In genomic region chr16:187330-187729, GRCh38 we compare ENCODE assay signal across 37 cellular contexts. TPM values are rescaled to one million over a fixed set of nuclear protein-coding genes. Genes with fewer than 3 reads are reported as not detected.
"Had no signal": no experiment of that assay in that cellular context is flagged by ENCODE, and none has a peak within 500 bp of the region (broad histone marks: within the 10 kb centered on the region; RNA-seq: fewer than 3 reads in every experiment).

No MANE protein-coding gene starts in this region.

- H3K4me1 ChIP-seq: adrenal gland, body of pancreas, esophagus muscularis mucosa, foreskin keratinocyte, gastrocnemius medialis, heart right ventricle had no signal

- ATAC-seq: activated CD4-positive, CD25-positive, alpha-beta regulatory T cell treated with anti-CD3 and anti-CD28 coated beads, Interleukin-2, amount 50 U/mL, for 24 hours; activated CD8-positive, alpha-beta memory T cell treated with anti-CD3 and anti-CD28 coated beads, Interleukin-2, amount 10 ng/mL, durations not matched to agents 7 days and 5 days; activated CD8-positive, alpha-beta T cell treated with anti-CD3 and anti-CD28 coated beads, Interleukin-2, amount 10 ng/mL, durations not matched to agents 7 days and 5 days; activated naive CD8-positive, alpha-beta T cell treated with anti-CD3 and anti-CD28 coated beads, Interleukin-2, amount 50 U/mL, for 24 hours; body of pancreas; effector memory CD8-positive, alpha-beta T cell; foreskin keratinocyte; gastrocnemius medialis; heart right ventricle; T-helper 17 cell had no signal

- H3K27ac ChIP-seq: adrenal gland, body of pancreas, esophagus muscularis mucosa, foreskin keratinocyte, gastrocnemius medialis, heart right ventricle, WERI-Rb-1 had no signal

- H3K9me3 ChIP-seq: adrenal gland, body of pancreas, esophagus muscularis mucosa, gastrocnemius medialis, heart right ventricle had no signal

- H3K27me3 ChIP-seq: adrenal gland, body of pancreas, esophagus muscularis mucosa, foreskin keratinocyte, gastrocnemius medialis, heart right ventricle had no signal

- H3K4me3 ChIP-seq: adrenal gland, body of pancreas, esophagus muscularis mucosa, gastrocnemius medialis, heart right ventricle had no signal

- FAIRE-seq: colon had no signal

- DNase-seq: activated B cell treated with CpG ODN at 0.5 μM for 24 hours; activated CD4-positive, alpha-beta T cell treated with anti-CD3 and anti-CD28 coated beads for 48 hours; activated CD4-positive, alpha-beta T cell treated with anti-CD3 and anti-CD28 coated beads, Interleukin-2, amount 50 U/mL, for 1 hour; activated CD4-positive, alpha-beta T cell treated with anti-CD3 and anti-CD28 coated beads, Interleukin-2, amount 50 U/mL, for 48 hours; activated CD8-positive, alpha-beta memory T cell treated with anti-CD3 and anti-CD28 coated beads, Interleukin-2, amount 10 ng/mL, durations not matched to agents 7 days and 5 days; activated CD8-positive, alpha-beta memory T cell treated with anti-CD3 and anti-CD28 coated beads, Interleukin-2, amount 50 U/mL, for 4 hours; activated CD8-positive, alpha-beta T cell treated with anti-CD3 and anti-CD28 coated beads, Interleukin-2, amount 10 ng/mL, durations not matched to agents 7 days and 5 days; activated effector memory CD4-positive, alpha-beta T cell treated with anti-CD3 and anti-CD28 coated beads, Interleukin-2, amount 50 U/mL, for 16 hours; activated naive CD4-positive, alpha-beta T cell treated with anti-CD3 and anti-CD28 coated beads for 36 hours; activated naive CD8-positive, alpha-beta T cell treated with anti-CD3 and anti-CD28 coated beads for 36 hours; activated naive CD8-positive, alpha-beta T cell treated with anti-CD3 and anti-CD28 coated beads, Interleukin-2, amount 50 U/mL, for 24 hours; activated T-cell treated with anti-CD3 and anti-CD28 coated beads, Interleukin-2, amount 50 U/mL, for 1 hour; activated T-cell treated with anti-CD3 and anti-CD28 coated beads, Interleukin-2, amount 50 U/mL, for 48 hours; adrenal gland; amygdala; body of pancreas; caudate nucleus; cortex of kidney; dermis blood vessel endothelial cell; effector CD4-positive, alpha-beta T cell; effector memory CD8-positive, alpha-beta T cell; erythroblast; foreskin keratinocyte; gastrocnemius medialis; heart right ventricle; T-helper 17 cell; T1000; WERI-Rb-1 had no signal

RNA-seq across cellular contexts. Expression of gene HBQ1, which starts 7.1 kb away (rescaled TPM):
- total RNA-seq: activated B cell treated with CpG ODN at 0.5 μM for 24 hours; activated CD8-positive, alpha-beta memory T cell treated with anti-CD3 and anti-CD28 coated beads, Interleukin-2, amount 10 ng/mL, durations not matched to agents 7 days and 5 days; activated CD8-positive, alpha-beta T cell treated with anti-CD3 and anti-CD28 coated beads, Interleukin-2, amount 10 ng/mL, durations not matched to agents 7 days and 5 days; aorta; body of pancreas; chondrocyte; gastrocnemius medialis; heart right ventricle; T-helper 17 cell had no signal
- polyA plus RNA-seq: aorta had no signal

RNA-seq across cellular contexts. Expression of gene HBA1, which starts 10.8 kb away (rescaled TPM):
- total RNA-seq: activated CD8-positive, alpha-beta memory T cell treated with anti-CD3 and anti-CD28 coated beads for 36 hours; activated CD8-positive, alpha-beta memory T cell treated with anti-CD3 and anti-CD28 coated beads, Interleukin-2, amount 10 ng/mL, durations not matched to agents 7 days and 5 days; activated CD8-positive, alpha-beta T cell treated with anti-CD3 and anti-CD28 coated beads, Interleukin-2, amount 10 ng/mL, durations not matched to agents 7 days and 5 days; activated naive CD4-positive, alpha-beta T cell treated with anti-CD3 and anti-CD28 coated beads for 36 hours; activated naive CD8-positive, alpha-beta T cell treated with anti-CD3 and anti-CD28 coated beads for 36 hours; activated T-helper 1 cell treated with anti-CD3 and anti-CD28 coated beads, Interleukin-12 subunit alpha, Interleukin-12 subunit beta, Interleukin-2, Interleukin-4 antibody, amounts not matched to agents 30 ng/mL and 10 ng/mL and 1 ng/mL, durations not matched to agents 14 hours and 24 hours and 36 hours; activated T-helper 2 cell treated with anti-CD3 and anti-CD28 coated beads, Interferon-gamma antibody, Interleukin-2, Interleukin-4, amounts not matched to agents 10 μg/mL and 5 μg/mL and 100 μg/mL, durations not matched to agents 14 hours and 24 hours and 36 hours; body of pancreas; chondrocyte; dermis blood vessel endothelial cell; foreskin keratinocyte; glomerular endothelial cell had no signal

RNA-seq across cellular contexts. Expression of gene HBA2, which starts 14.7 kb away (rescaled TPM):
- total RNA-seq: activated CD8-positive, alpha-beta memory T cell treated with anti-CD3 and anti-CD28 coated beads for 36 hours; activated CD8-positive, alpha-beta memory T cell treated with anti-CD3 and anti-CD28 coated beads, Interleukin-2, amount 10 ng/mL, durations not matched to agents 7 days and 5 days; activated CD8-positive, alpha-beta T cell treated with anti-CD3 and anti-CD28 coated beads, Interleukin-2, amount 10 ng/mL, durations not matched to agents 7 days and 5 days; activated naive CD8-positive, alpha-beta T cell treated with anti-CD3 and anti-CD28 coated beads for 36 hours; chondrocyte; dermis blood vessel endothelial cell; foreskin keratinocyte; glomerular endothelial cell; T-helper 17 cell had no signal
- polyA plus RNA-seq: foreskin keratinocyte had no signal

RNA-seq across cellular contexts. Expression of gene HBM, which starts 21.6 kb away (rescaled TPM):
- total RNA-seq: activated B cell treated with CpG ODN at 0.5 μM for 24 hours; activated CD8-positive, alpha-beta memory T cell treated with anti-CD3 and anti-CD28 coated beads for 36 hours; activated CD8-positive, alpha-beta memory T cell treated with anti-CD3 and anti-CD28 coated beads, Interleukin-2, amount 10 ng/mL, durations not matched to agents 7 days and 5 days; activated CD8-positive, alpha-beta T cell treated with anti-CD3 and anti-CD28 coated beads, Interleukin-2, amount 10 ng/mL, durations not matched to agents 7 days and 5 days; activated naive CD4-positive, alpha-beta T cell treated with anti-CD3 and anti-CD28 coated beads for 36 hours; activated naive CD8-positive, alpha-beta T cell treated with anti-CD3 and anti-CD28 coated beads for 36 hours; activated T-helper 1 cell treated with anti-CD3 and anti-CD28 coated beads, Interleukin-12 subunit alpha, Interleukin-12 subunit beta, Interleukin-2, Interleukin-4 antibody, amounts not matched to agents 30 ng/mL and 10 ng/mL and 1 ng/mL, durations not matched to agents 14 hours and 24 hours and 36 hours; activated T-helper 2 cell treated with anti-CD3 and anti-CD28 coated beads, Interferon-gamma antibody, Interleukin-2, Interleukin-4, amounts not matched to agents 10 μg/mL and 5 μg/mL and 100 μg/mL, durations not matched to agents 14 hours and 24 hours and 36 hours; body of pancreas; chondrocyte; dermis blood vessel endothelial cell; foreskin keratinocyte; gastrocnemius medialis; glomerular endothelial cell; T-helper 17 cell had no signal
- polyA plus RNA-seq: adrenal gland, aorta, foreskin keratinocyte, heart right ventricle had no signal

RNA-seq across cellular contexts. Expression of gene HBZ, which starts 34.9 kb away (rescaled TPM):
- total RNA-seq: activated B cell treated with CpG ODN at 0.5 μM for 24 hours; activated CD8-positive, alpha-beta memory T cell treated with anti-CD3 and anti-CD28 coated beads for 36 hours; activated CD8-positive, alpha-beta memory T cell treated with anti-CD3 and anti-CD28 coated beads, Interleukin-2, amount 10 ng/mL, durations not matched to agents 7 days and 5 days; activated CD8-positive, alpha-beta T cell treated with anti-CD3 and anti-CD28 coated beads, Interleukin-2, amount 10 ng/mL, durations not matched to agents 7 days and 5 days; activated naive CD4-positive, alpha-beta T cell treated with anti-CD3 and anti-CD28 coated beads for 36 hours; activated naive CD8-positive, alpha-beta T cell treated with anti-CD3 and anti-CD28 coated beads for 36 hours; activated T-helper 1 cell treated with anti-CD3 and anti-CD28 coated beads, Interleukin-12 subunit alpha, Interleukin-12 subunit beta, Interleukin-2, Interleukin-4 antibody, amounts not matched to agents 30 ng/mL and 10 ng/mL and 1 ng/mL, durations not matched to agents 14 hours and 24 hours and 36 hours; activated T-helper 2 cell treated with anti-CD3 and anti-CD28 coated beads, Interferon-gamma antibody, Interleukin-2, Interleukin-4, amounts not matched to agents 10 μg/mL and 5 μg/mL and 100 μg/mL, durations not matched to agents 14 hours and 24 hours and 36 hours; aorta; body of pancreas; chondrocyte; dermis blood vessel endothelial cell; esophagus muscularis mucosa; foreskin keratinocyte; gastrocnemius medialis; glomerular endothelial cell; heart right ventricle; T-helper 17 cell had no signal
- polyA plus RNA-seq: adrenal gland, aorta had no signal
